Comparison of ENCODE assay signal across 8 cellular contexts in the genomic region with DNA sequence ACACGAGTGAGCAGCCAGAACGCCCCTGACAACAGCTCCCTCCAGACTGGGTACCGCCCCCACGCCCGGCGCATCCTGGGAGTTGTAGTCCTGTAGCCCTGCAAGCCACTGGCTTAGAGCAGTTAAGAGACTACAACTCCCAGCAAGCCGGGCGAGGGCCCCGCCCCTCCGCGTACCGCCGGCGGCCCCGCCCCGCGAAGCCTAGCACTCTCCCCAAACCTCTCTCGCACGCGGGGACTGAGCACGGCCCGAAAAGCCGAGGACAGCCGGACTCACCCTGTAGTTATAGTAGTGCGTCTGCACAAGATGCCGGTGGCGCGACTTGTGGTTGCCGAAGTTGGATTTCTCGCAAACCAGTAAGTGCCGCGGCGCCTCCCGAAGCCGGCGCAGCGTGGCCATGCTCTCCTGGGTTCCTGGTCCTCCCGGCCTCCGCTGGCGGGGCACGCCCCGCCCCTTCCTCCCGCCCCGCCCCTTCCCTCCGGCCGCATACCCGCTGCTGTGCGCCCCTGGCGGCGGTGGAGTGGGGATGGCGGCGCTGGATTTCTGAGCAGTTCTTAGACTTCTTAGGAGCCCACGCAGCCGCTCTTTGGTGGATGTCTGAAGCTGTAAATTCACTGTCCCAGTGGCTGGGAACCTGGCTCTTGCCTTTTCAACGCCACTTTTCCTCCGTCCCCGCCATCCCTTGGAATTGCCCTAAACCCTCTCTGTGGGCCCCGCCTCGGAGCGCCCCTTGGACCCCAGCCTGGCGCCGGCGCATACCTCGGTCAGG. TPM values are rescaled to one million over a fixed set of nuclear protein-coding genes. Genes with fewer than 3 reads are reported as not detected.
DNase-seq lines count a peak whose midpoint lies in the region; TF ChIP-seq lines count a peak whose summit lies in the region.

A gene with protein sequence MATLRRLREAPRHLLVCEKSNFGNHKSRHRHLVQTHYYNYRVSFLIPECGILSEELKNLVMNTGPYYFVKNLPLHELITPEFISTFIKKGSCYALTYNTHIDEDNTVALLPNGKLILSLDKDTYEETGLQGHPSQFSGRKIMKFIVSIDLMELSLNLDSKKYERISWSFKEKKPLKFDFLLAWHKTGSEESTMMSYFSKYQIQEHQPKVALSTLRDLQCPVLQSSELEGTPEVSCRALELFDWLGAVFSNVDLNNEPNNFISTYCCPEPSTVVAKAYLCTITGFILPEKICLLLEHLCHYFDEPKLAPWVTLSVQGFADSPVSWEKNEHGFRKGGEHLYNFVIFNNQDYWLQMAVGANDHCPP (minus strand): TSS at position 434 of the 769 bp plus-strand sequence. CDS start 35 bp downstream, at position 399.

- H3K4me1 ChIP-seq in MM.1S (ENCODE audit: low read length), result 0 out of 2 replicates have a peak, but pooled peaks cover 4% of the 10 kb centered on the region
- H3K4me1 ChIP-seq in neuronal stem cell (ENCODE audit: control insufficient read depth in 2 of 2, insufficient read depth in 1 of 2, low read depth in 1 of 2, low read length in 2 of 2), result peaks cover 2% of the 10 kb centered on the region in 2 donors

- H2BK5ac ChIP-seq in neuronal stem cell (ENCODE audit: low read length), result peak within 1 kb of the TSS; percentile 20

- peak within 1 kb of the TSS; percentile 91 for H3K18ac ChIP-seq in neuronal stem cell (ENCODE audit: low read length)

- H3K14ac ChIP-seq in neuronal stem cell (ENCODE audit: low read length), result peak within 1 kb of the TSS; percentile 84

- peak within 1 kb of the TSS; percentile 48 for H3K23ac ChIP-seq in neuronal stem cell (ENCODE audit: low read depth, low read length, poor library complexity)

- no peak within 1 kb of the TSS for H2BK12ac ChIP-seq in neuronal stem cell (ENCODE audit: low read length)

- peak within 1 kb of the TSS; percentile 89 for H2AFZ ChIP-seq in MM.1S (ENCODE audit: low read length)
- peak within 1 kb of the TSS; percentile 100 for H2AFZ ChIP-seq in neuronal stem cell (ENCODE audit: low read length)

- no peak within 1 kb of the TSS for H2AK5ac ChIP-seq in neuronal stem cell (ENCODE audit: low read depth, low read length)

- H3K4me2 ChIP-seq in MM.1S (ENCODE audit: low read depth, low read length) (peak within 1 kb of the TSS; percentile 93), neuronal stem cell (ENCODE audit: insufficient read depth, low read length, poor library complexity, severe bottlenecking) (peak within 1 kb of the TSS; percentile 89)

- H2BK120ac ChIP-seq in neuronal stem cell (ENCODE audit: low read depth, low read length), result no peak within 1 kb of the TSS

- no peaks in the 10 kb centered on the region for H3F3A ChIP-seq in MM.1S (ENCODE audit: insufficient read depth, low read length)

- H4K91ac ChIP-seq in neuronal stem cell (ENCODE audit: low read depth, low read length, poor library complexity), result no peak within 1 kb of the TSS

- H3K36me3 ChIP-seq in MM.1S (replicated peaks; ENCODE audit: insufficient read depth, low read length) (peaks cover 8% of the 10 kb centered on the region; the same call in 1 of the 2 replicates), neuronal stem cell (replicated peaks in 1 of 2; ENCODE audit: control insufficient read depth in 2 of 2, insufficient read depth in 2 of 2, low read length in 2 of 2) (peaks cover 5 to 20% of the 10 kb centered on the region in 2 donors)

- H3K9me3 ChIP-seq in MM.1S (replicated peaks; ENCODE audit: insufficient read depth, low read length) (no peaks in the 10 kb centered on the region), neuronal stem cell (replicated peaks in 1 of 2; ENCODE audit: control insufficient read depth in 2 of 2, insufficient read depth in 1 of 2, low read depth in 1 of 2, low read length in 2 of 2) (no peaks in the 10 kb centered on the region)

- DNase-seq in GF-D8 (lab: John Stamatoyannopoulos, UW), result peak; percentile 86
- peak; percentile 96 for DNase-seq in HCEC 1CT
- peak; percentile 96 for DNase-seq in MM.1S
- DNase-seq in SIG-M5 (lab: John Stamatoyannopoulos, UW), result peak; percentile 83
- peak; percentile 92 to 99 (median 97) for DNase-seq in activated naive CD4-positive, alpha-beta T cell (lab: John Stamatoyannopoulos, UW)
- peak; percentile 95 for DNase-seq in foreskin melanocyte
- peak; percentile 96 for DNase-seq in neuronal stem cell (ENCODE audit: low spot score)
- DNase-seq in substantia nigra (lab: John Stamatoyannopoulos, UW), result peak; percentile 79 to 99 (median 96)

- no peaks in the 10 kb centered on the region for H3K79me1 ChIP-seq in neuronal stem cell (ENCODE audit: low read depth, low read length)

- H3K27me3 ChIP-seq in MM.1S (replicated peaks; ENCODE audit: insufficient read depth, low read length), result no peaks in the 10 kb centered on the region
- no peaks in the 10 kb centered on the region for H3K27me3 ChIP-seq in neuronal stem cell (ENCODE audit: control insufficient read depth in 3 of 3, insufficient read depth in 3 of 3, low read depth in 1 of 3, low read length in 3 of 3)

- no peak within 1 kb of the TSS for H2BK15ac ChIP-seq in neuronal stem cell (ENCODE audit: low read length)

- H4K20me1 ChIP-seq in MM.1S (ENCODE audit: insufficient read depth, low read length), result no peaks in the 10 kb centered on the region

- no CpG with 5 or more reads among the region's 64 CpGs for WGBS in neuronal stem cell (ENCODE audit: extremely low coverage in 2 of 2, insufficient read length in 2 of 2, insufficient replicate concordance in 1 of 2), 2 donors

- H3K9ac ChIP-seq in MM.1S (ENCODE audit: low read length) (peak within 1 kb of the TSS; percentile 70), neuronal stem cell (ENCODE audit: low read depth, low read length, poor library complexity) (peak within 1 kb of the TSS; percentile 65)

- H3K4ac ChIP-seq in neuronal stem cell (ENCODE audit: low read length), result no peak within 1 kb of the TSS

- H3K27ac ChIP-seq in MM.1S (ENCODE audit: low read length) (peak within 1 kb of the TSS; percentile 47), neuronal stem cell (replicated peaks; ENCODE audit: low read length) (peak within 1 kb of the TSS; percentile 56), substantia nigra (ENCODE audit: low read depth, low read length, poor library complexity, severe bottlenecking) (peak within 1 kb of the TSS; percentile 80)

- peaks cover 17% of the 10 kb centered on the region for H3K79me2 ChIP-seq in MM.1S (ENCODE audit: low read length)

- TF ChIP-seq CTCF in MM.1S (IDR thresholded peaks at IDR 0.05; ENCODE audit: low read length), result peak; percentile 78

- H3K9me2 ChIP-seq in MM.1S (replicated peaks; ENCODE audit: insufficient read depth, low read length), result no peaks in the 10 kb centered on the region

- H3K4me3 ChIP-seq in MM.1S (ENCODE audit: low read length), result peak within 1 kb of the TSS; percentile 77
- H3K4me3 ChIP-seq in neuronal stem cell (ENCODE audit: low read length in 2 of 2), result peak within 1 kb of the TSS; percentile 99

- no peak within 1 kb of the TSS for H4K8ac ChIP-seq in neuronal stem cell (ENCODE audit: low read depth, low read length)

RNA-seq across cellular contexts. Expression of the gene that starts here (rescaled TPM):
- 8.5 TPM for polyA plus RNA-seq in neuronal stem cell (2013, experiment 1 of 2)
- polyA plus RNA-seq in neuronal stem cell (2013, experiment 2 of 2), result 9.8 TPM

Comparison
In these comparisons a context has a peak if more than half of its experiments do, and no peak if none do; other contexts are left out.
1. Peak in every context shown above with its lines: DNase-seq, H3K4me3 ChIP-seq and H3K27ac ChIP-seq.